1 cellular context compared by ENCODE assay signal in genomic region chr22:40044102-40044869, GRCh38.
A peak's percentile ranks its signal among the peaks of the same experiment; 100 is the strongest.
TF ChIP-seq lines count a peak whose summit lies in the region.

No MANE protein-coding gene starts in this region.

TF ChIP-seq in HepG2, 621 proteins besides CTCF, POLR2A, EP300 and RAD21 (continued from another document and continues in another):
- TF ChIP-seq KIAA2018 (CRISPR knock-in tag; IDR thresholded peaks at IDR 0.05; ENCODE audit: borderline replicate concordance) (no peak), CENPX (CRISPR knock-in tag; IDR thresholded peaks at IDR 0.05) (no peak), TBP (CRISPR knock-in tag; IDR thresholded peaks at IDR 0.05) (no peak), POGZ (CRISPR knock-in tag; IDR thresholded peaks at IDR 0.05) (0 out of 2 replicates have a peak, but pooled peaks have one; percentile 25), ZBTB14 (CRISPR knock-in tag; IDR thresholded peaks at IDR 0.05) (peak; percentile 73), TFAP4 (IDR thresholded peaks at IDR 0.05; ENCODE audit: borderline replicate concordance, low read depth) (no peak), ARID3A (IDR thresholded peaks at IDR 0.05; ENCODE audit: low read depth, low read length) (0 out of 2 replicates have a peak, but pooled peaks have one; percentile 29), ZBTB26 (CRISPR knock-in tag; IDR thresholded peaks at IDR 0.05; ENCODE audit: borderline replicate concordance) (peak; percentile 18; the same call in 1 of the 2 replicates), JDP2 (CRISPR knock-in tag; IDR thresholded peaks at IDR 0.05; ENCODE audit: borderline replicate concordance) (no peak), STAG1 (CRISPR knock-in tag; IDR thresholded peaks at IDR 0.05) (no peak), BHLHE40 (IDR thresholded peaks at IDR 0.05; ENCODE audit: low read length) (no peak), ZNF180 (CRISPR knock-in tag; IDR thresholded peaks at IDR 0.05; ENCODE audit: borderline replicate concordance, low read depth) (no peak), KLF16 (CRISPR knock-in tag; IDR thresholded peaks at IDR 0.05) (peak in 1 of 2 experiments; percentile 39; a peak in 1 of 4 replicates), ZNF646 (CRISPR knock-in tag; IDR thresholded peaks at IDR 0.05) (no peak), SP2 (CRISPR knock-in tag; IDR thresholded peaks at IDR 0.05) (peak; percentile 93), GTF3A (CRISPR knock-in tag; conservative IDR thresholded peaks at IDR 0.05) (no peak), ZNF317 (CRISPR knock-in tag; IDR thresholded peaks at IDR 0.05) (peak; percentile 6; the same call in 1 of the 2 replicates), HHEX (CRISPR knock-in tag; IDR thresholded peaks at IDR 0.05) (no peak), ZFAT (CRISPR knock-in tag; conservative IDR thresholded peaks at IDR 0.05) (no peak), ZNF678 (CRISPR knock-in tag; IDR thresholded peaks at IDR 0.05) (no peak), NFIB (CRISPR knock-in tag; IDR thresholded peaks at IDR 0.05; ENCODE audit: borderline replicate concordance) (no peak), ZNF383 (CRISPR knock-in tag; IDR thresholded peaks at IDR 0.05; ENCODE audit: borderline replicate concordance) (no peak), FOXM1 (CRISPR knock-in tag; IDR thresholded peaks at IDR 0.05) (no peak), CEBPG (CRISPR knock-in tag; IDR thresholded peaks at IDR 0.05) (no peak), NFKB2 (CRISPR knock-in tag; IDR thresholded peaks at IDR 0.05; ENCODE audit: borderline replicate concordance) (no peak), CBX1 (IDR thresholded peaks at IDR 0.05; ENCODE audit: low read depth) (peak; percentile 56), ZNF484 (CRISPR knock-in tag; IDR thresholded peaks at IDR 0.05; ENCODE audit: borderline replicate concordance, low read depth) (no peak), CSRNP1 (CRISPR knock-in tag; IDR thresholded peaks at IDR 0.05) (no peak), GLI4 (CRISPR knock-in tag; IDR thresholded peaks at IDR 0.05; ENCODE audit: borderline replicate concordance) (no peak), RFX1 (IDR thresholded peaks at IDR 0.05) (no peak), ATF5 (CRISPR knock-in tag; IDR thresholded peaks at IDR 0.05; ENCODE audit: low read depth) (no peak), ZNF660 (CRISPR knock-in tag; IDR thresholded peaks at IDR 0.05; ENCODE audit: borderline replicate concordance, low read depth) (no peak), ZNF530 (CRISPR knock-in tag; IDR thresholded peaks at IDR 0.05; ENCODE audit: low read depth) (no peak), NFRKB (IDR thresholded peaks at IDR 0.05) (0 out of 2 replicates have a peak, but pooled peaks have one; percentile 26), ISL2 (CRISPR knock-in tag; IDR thresholded peaks at IDR 0.05) (no peak)
